Comparison of ENCODE assay signal across 2 cellular contexts in genomic region chr21:44021064-44021463, GRCh38.
TF ChIP-seq lines count a peak whose summit lies in the region.

No MANE protein-coding gene starts in this region.

TF ChIP-seq in SK-N-SH treated with all-trans-retinoic acid at 6 μM for 48 hours, 23 proteins besides CTCF, POLR2A, EP300 and RAD21 (continued from another document):
- TF ChIP-seq CSRNP3 (CRISPR knock-in tag; IDR thresholded peaks at IDR 0.05), result no peak
- TF ChIP-seq TOX (CRISPR knock-in tag; IDR thresholded peaks at IDR 0.05; ENCODE audit: borderline replicate concordance), result no peak
- TF ChIP-seq ZFP30 (CRISPR knock-in tag; IDR thresholded peaks at IDR 0.05), result no peak
- TF ChIP-seq SNAI2 (CRISPR knock-in tag; IDR thresholded peaks at IDR 0.05), result no peak
- no peak for TF ChIP-seq TCF4 (CRISPR knock-in tag; IDR thresholded peaks at IDR 0.05; ENCODE audit: borderline replicate concordance)
- TF ChIP-seq CREB5 (CRISPR knock-in tag; IDR thresholded peaks at IDR 0.05; ENCODE audit: low read depth), result no peak
- no peak for TF ChIP-seq ISL1 (CRISPR knock-in tag; IDR thresholded peaks at IDR 0.05)
- no peak for TF ChIP-seq OSR1 (CRISPR knock-in tag; IDR thresholded peaks at IDR 0.05)
- TF ChIP-seq TSHZ2 (CRISPR knock-in tag; IDR thresholded peaks at IDR 0.05), result no peak
- no peak for TF ChIP-seq ZNF565 (CRISPR knock-in tag; conservative IDR thresholded peaks at IDR 0.05; ENCODE audit: low read depth)
- no peak for TF ChIP-seq PPARA (CRISPR knock-in tag; IDR thresholded peaks at IDR 0.05; ENCODE audit: borderline replicate concordance)
- no peak for TF ChIP-seq ZFP3 (CRISPR knock-in tag; IDR thresholded peaks at IDR 0.05)
- no peak for TF ChIP-seq RARB (CRISPR knock-in tag; IDR thresholded peaks at IDR 0.05)
TF ChIP-seq in SK-N-SH treated with all-trans-retinoic acid at 6 μM for 48 hours: peak in this region for 0.

TF ChIP-seq in SK-N-SH, 30 proteins besides CTCF, POLR2A, EP300 and RAD21 (continued from another document):
- TF ChIP-seq USF1 (IDR thresholded peaks at IDR 0.05; ENCODE audit: borderline replicate concordance, low read depth) (no peak), MXI1 (IDR thresholded peaks at IDR 0.05; ENCODE audit: low read depth, low read length) (no peak), EZH2phosphoT487 (IDR thresholded peaks at IDR 0.05; ENCODE audit: borderline replicate concordance, low read depth) (no peak)
